ENCODE assay signal across 8 cellular contexts in genomic region chr17:44065668-44066203, GRCh38. TPM values are rescaled to one million over a fixed set of nuclear protein-coding genes. Genes with fewer than 3 reads are reported as not detected.
A peak's percentile ranks its signal among the peaks of the same experiment; 100 is the strongest.
DNase-seq lines count a peak whose midpoint lies in the region; ATAC-seq and TF ChIP-seq lines count a peak whose summit lies in the region.

No MANE protein-coding gene starts in this region.

- H2BK12ac ChIP-seq in neuronal stem cell (ENCODE audit: low read length): no peak overlapping the region

- H3K14ac ChIP-seq in neuronal stem cell (ENCODE audit: low read length): peak overlapping the region; percentile 82

- H3K27me3 ChIP-seq in HAP-1 (ENCODE audit: low read depth) (no peaks in the 10 kb centered on the region), neuronal stem cell (ENCODE audit: control insufficient read depth in 3 of 3, insufficient read depth in 3 of 3, low read depth in 1 of 3, low read length in 3 of 3) (no peaks in the 10 kb centered on the region)

- H3K4me1 Mint-ChIP-seq in T-helper 17 cell: peaks cover 35% of the 10 kb centered on the region

- DNase-seq in HAP-1 (ENCODE audit: low spot score in 2 of 2) (no peak), T-helper 17 cell (no peak), epithelial cell of esophagus (ENCODE audit: low read depth) (no peak), neuronal stem cell (ENCODE audit: low spot score) (no peak), SKM-1 (lab: John Stamatoyannopoulos, UW; ENCODE audit: unreplicated experiment) (no peak), cortex of kidney (lab: John Stamatoyannopoulos, UW) (no peak), SW480 (ENCODE audit: low spot score) (no peak), KG1 (lab: John Stamatoyannopoulos, UW) (no peak)

- H3K4me1 ChIP-seq in HAP-1 (peaks cover 23% of the 10 kb centered on the region), neuronal stem cell (ENCODE audit: control insufficient read depth in 2 of 2, insufficient read depth in 1 of 2, low read depth in 1 of 2, low read length in 2 of 2) (peaks cover 2 to 5% of the 10 kb centered on the region in 2 donors)

- H3K27me3 Mint-ChIP-seq in T-helper 17 cell: no peaks in the 10 kb centered on the region

- H2BK120ac ChIP-seq in neuronal stem cell (ENCODE audit: low read depth, low read length): no peak overlapping the region

- peaks cover 7% of the 10 kb centered on the region for H3K79me1 ChIP-seq in neuronal stem cell (ENCODE audit: low read depth, low read length)

- in situ Hi-C loops in HAP-1 (cut with MboI; ENCODE audit: low sequenced_read_pairs): no loop called here

- H4K8ac ChIP-seq in neuronal stem cell (ENCODE audit: low read depth, low read length): no peak overlapping the region

- peak overlapping the region; percentile 97 for H3K18ac ChIP-seq in neuronal stem cell (ENCODE audit: low read length)

- peak overlapping the region; percentile 96 for H3K27ac Mint-ChIP-seq in T-helper 17 cell

- no peak overlapping the region for H4K91ac ChIP-seq in neuronal stem cell (ENCODE audit: low read depth, low read length, poor library complexity)

- ATAC-seq in T-helper 17 cell: no peak

- peak overlapping the region; percentile 89 for H2AFZ ChIP-seq in neuronal stem cell (ENCODE audit: low read length)

- H3K4me3 ChIP-seq in HAP-1: peak overlapping the region; percentile 91
- H3K4me3 ChIP-seq in epithelial cell of esophagus (ENCODE audit: low read length): peak overlapping the region; percentile 87
- H3K4me3 ChIP-seq in neuronal stem cell (ENCODE audit: low read length in 2 of 2): peak overlapping the region; percentile 93 to 96

- H3K4ac ChIP-seq in neuronal stem cell (ENCODE audit: low read length): no peak overlapping the region

- H2AK5ac ChIP-seq in neuronal stem cell (ENCODE audit: low read depth, low read length): no peak overlapping the region

- H3K36me3 ChIP-seq in HAP-1 (replicated peaks) (peaks cover 31% of the 10 kb centered on the region), neuronal stem cell (replicated peaks in 1 of 2; ENCODE audit: control insufficient read depth in 2 of 2, insufficient read depth in 2 of 2, low read length in 2 of 2) (peaks cover 7 to 36% of the 10 kb centered on the region in 2 donors)

- peak overlapping the region; percentile 97 for H3K27ac ChIP-seq in neuronal stem cell (replicated peaks; ENCODE audit: low read length)

- H3K4me2 ChIP-seq in neuronal stem cell (ENCODE audit: insufficient read depth, low read length, poor library complexity, severe bottlenecking): peak overlapping the region; percentile 57

- no CpG with 5 or more reads among the region's 9 CpGs for WGBS in neuronal stem cell (ENCODE audit: extremely low coverage in 2 of 2, insufficient read length in 2 of 2, insufficient replicate concordance in 1 of 2), 2 donors

- TF ChIP-seq CTCF in epithelial cell of esophagus (IDR thresholded peaks at IDR 0.05; ENCODE audit: insufficient read depth, low read depth, low read length, missing control alignments): no peak

- H3K23ac ChIP-seq in neuronal stem cell (ENCODE audit: low read depth, low read length, poor library complexity): no peak overlapping the region

- H2BK5ac ChIP-seq in neuronal stem cell (ENCODE audit: low read length): peak overlapping the region; percentile 82

- no peak overlapping the region for H2BK15ac ChIP-seq in neuronal stem cell (ENCODE audit: low read length)

- no peaks in the 10 kb centered on the region for H3K36me3 Mint-ChIP-seq in T-helper 17 cell (ENCODE audit: low read depth)

- H3K9me3 ChIP-seq in HAP-1 (no peaks in the 10 kb centered on the region), T-helper 17 cell (ENCODE audit: control insufficient read depth, low read length, poor library complexity, severe bottlenecking) (no peaks in the 10 kb centered on the region), neuronal stem cell (replicated peaks in 1 of 2; ENCODE audit: control insufficient read depth in 2 of 2, insufficient read depth in 1 of 2, low read depth in 1 of 2, low read length in 2 of 2) (no peaks in the 10 kb centered on the region)

- H3K9ac ChIP-seq in neuronal stem cell (ENCODE audit: low read depth, low read length, poor library complexity): peak overlapping the region; percentile 88

- H3K4me3 Mint-ChIP-seq in T-helper 17 cell: peak overlapping the region; percentile 97

RNA-seq across cellular contexts. Expression of gene LSM12, which starts 0.7 kb away (rescaled TPM):
- total RNA-seq in T-helper 17 cell: 10 to 100 TPM; 35.3 to 46.5 TPM
- 88.7 TPM for polyA plus RNA-seq in neuronal stem cell (2013, experiment 1 of 2)
- 90.7 TPM for polyA plus RNA-seq in neuronal stem cell (2013, experiment 2 of 2)

RNA-seq across cellular contexts. Expression of gene G6PC3, which starts 4.8 kb away (rescaled TPM):
- total RNA-seq in T-helper 17 cell: 10 to 100 TPM; 10.9 to 13.8 TPM
- polyA plus RNA-seq in neuronal stem cell (2013, experiment 1 of 2): 126 TPM
- polyA plus RNA-seq in neuronal stem cell (2013, experiment 2 of 2): 131 TPM

RNA-seq across cellular contexts. Expression of gene TMEM101, which starts 51.0 kb away (rescaled TPM):
- total RNA-seq in T-helper 17 cell: 10 to 100 TPM; 10.5 to 11.8 TPM
- polyA plus RNA-seq in neuronal stem cell (2013, experiment 1 of 2): 24.5 TPM
- polyA plus RNA-seq in neuronal stem cell (2013, experiment 2 of 2): 24.9 TPM

RNA-seq across cellular contexts. Expression of gene HDAC5, which starts 57.7 kb away (rescaled TPM):
- total RNA-seq in T-helper 17 cell: 10 to 100 TPM; 83.6 to 96.5 TPM
- polyA plus RNA-seq in neuronal stem cell (2013, experiment 1 of 2): 43.3 TPM
- polyA plus RNA-seq in neuronal stem cell (2013, experiment 2 of 2): 44.0 TPM
